1 cellular context compared by ENCODE assay signal in genomic region chr2:236371010-236371409, GRCh38.
TF ChIP-seq lines count a peak whose summit lies in the region.

No MANE protein-coding gene starts in this region.

TF ChIP-seq in H1, 55 proteins besides CTCF, POLR2A, EP300 and RAD21:
- no peak for TF ChIP-seq RBBP5 (IDR thresholded peaks at IDR 0.05; ENCODE audit: borderline replicate concordance, low read depth, low read length)
- no peak for TF ChIP-seq ATF2 (IDR thresholded peaks at IDR 0.05; ENCODE audit: low read length)
- no peak for TF ChIP-seq SIX5 (IDR thresholded peaks at IDR 0.05; ENCODE audit: low read depth, low read length)
- no peak for TF ChIP-seq TCF12 (IDR thresholded peaks at IDR 0.05; ENCODE audit: low read depth, low read length)
- TF ChIP-seq SP2 (IDR thresholded peaks at IDR 0.05; ENCODE audit: low read length): no peak
- TF ChIP-seq CTBP2 (IDR thresholded peaks at IDR 0.05; ENCODE audit: borderline replicate concordance, insufficient read depth, insufficient read length, low read length): no peak
- TF ChIP-seq YY1 (IDR thresholded peaks at IDR 0.05; ENCODE audit: low read depth, low read length): no peak
- TF ChIP-seq MAX (IDR thresholded peaks at IDR 0.05): no peak
- no peak for TF ChIP-seq NRF1 (IDR thresholded peaks at IDR 0.05; ENCODE audit: low read depth, low read length)
- TF ChIP-seq SUZ12 (IDR thresholded peaks at IDR 0.05; ENCODE audit: low read length): no peak
- TF ChIP-seq ZNF274 (IDR thresholded peaks at IDR 0.05; ENCODE audit: borderline replicate concordance, extremely low read depth, low read length): no peak
- no peak for TF ChIP-seq USF2 (IDR thresholded peaks at IDR 0.05; ENCODE audit: low read length)
- no peak for TF ChIP-seq BRCA1 (IDR thresholded peaks at IDR 0.05; ENCODE audit: low read depth, low read length)
- no peak for TF ChIP-seq GTF2F1 (IDR thresholded peaks at IDR 0.05; ENCODE audit: borderline replicate concordance, low read depth, low read length)
- TF ChIP-seq EGR1 (IDR thresholded peaks at IDR 0.05; ENCODE audit: borderline replicate concordance, low read depth, low read length): no peak
- no peak for TF ChIP-seq NANOG (IDR thresholded peaks at IDR 0.05; ENCODE audit: insufficient read depth, low read depth, low read length, poor library complexity, severe bottlenecking)
- TF ChIP-seq KDM4A (IDR thresholded peaks at IDR 0.05; ENCODE audit: low read depth, low read length, severe bottlenecking): no peak
- TF ChIP-seq BCL11A (IDR thresholded peaks at IDR 0.05; ENCODE audit: low read depth in 2 of 2, low read length in 2 of 2): no peak
- no peak for TF ChIP-seq POLR2AphosphoS5 (IDR thresholded peaks at IDR 0.05; ENCODE audit: low read depth, low read length)
- TF ChIP-seq RNF2 (IDR thresholded peaks at IDR 0.05; ENCODE audit: borderline replicate concordance, low read depth, low read length, missing control alignments, poor library complexity, severe bottlenecking): no peak
